Comparison of ENCODE assay signal across 8 cellular contexts in the genomic region with DNA sequence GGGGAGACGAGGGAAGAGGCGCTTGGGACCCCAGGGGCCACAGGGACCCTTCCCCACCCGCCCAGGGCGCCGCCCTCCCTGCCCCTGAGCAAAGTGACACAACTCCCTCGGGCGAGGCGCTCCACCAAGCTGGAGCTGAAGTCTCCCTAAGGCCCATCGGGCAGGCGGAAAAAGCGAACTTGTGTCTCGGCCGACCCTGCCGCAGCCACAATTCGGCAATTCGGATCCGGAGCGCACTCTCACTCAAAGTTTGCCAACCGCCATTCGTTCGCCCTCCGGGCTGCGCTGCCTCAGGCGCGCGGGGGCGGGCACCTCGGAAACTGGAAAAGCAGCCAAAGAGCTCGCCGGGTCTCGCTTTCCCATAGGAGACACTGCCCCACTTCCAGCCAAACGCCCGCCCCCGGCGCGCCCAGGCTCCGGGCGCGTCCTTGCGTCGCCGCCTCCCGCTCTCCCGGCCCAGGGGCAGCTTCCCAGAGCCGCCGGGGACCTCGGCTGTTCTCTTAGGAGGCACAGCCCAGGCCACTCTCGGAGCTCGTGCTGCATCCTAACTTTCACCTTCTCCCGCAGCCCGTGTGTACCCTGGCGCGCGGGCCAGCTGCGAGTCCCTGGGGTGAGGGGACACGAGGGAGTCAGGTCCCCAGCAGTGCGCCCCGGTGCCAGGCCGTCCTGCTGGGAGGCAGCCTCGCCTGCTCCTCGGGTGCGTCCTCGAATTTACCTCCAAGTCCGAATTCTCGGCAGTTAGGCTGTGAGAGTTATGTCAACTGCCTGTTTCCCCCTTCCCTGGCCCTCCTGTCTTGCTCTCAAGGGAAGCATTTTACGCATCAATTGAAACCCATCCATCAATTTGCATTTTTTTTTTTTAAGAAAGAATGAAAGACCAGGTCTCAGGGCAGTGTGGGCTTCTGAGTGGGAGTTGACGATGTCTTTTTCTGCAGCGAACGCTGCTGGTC. TPM values are rescaled to one million over a fixed set of nuclear protein-coding genes. Genes with fewer than 3 reads are reported as not detected.
A peak's percentile ranks its signal among the peaks of the same experiment; 100 is the strongest.
DNase-seq lines count a peak whose midpoint lies in the region; TF ChIP-seq lines count a peak whose summit lies in the region.

No MANE protein-coding gene starts in this region.

- H3K36me3 Mint-ChIP-seq in activated CD4-positive, alpha-beta T cell treated with anti-CD3 and anti-CD28 coated beads, Interleukin-2, amount 10 ng/mL, durations not matched to agents 7 days and 5 days (ENCODE audit: low read depth): peaks cover 4% of the 10 kb centered on the region

- H3K27me3 ChIP-seq in MG63 (no peaks in the 10 kb centered on the region), transverse colon (peaks cover 58% of the 10 kb centered on the region)

- CTCF ChIA-PET in activated CD4-positive, alpha-beta T cell treated with anti-CD3 and anti-CD28 coated beads, Interleukin-2, amount 10 ng/mL, durations not matched to agents 7 days and 5 days (lab: Charles Lee): no interaction called here

- POLR2A ChIA-PET in activated CD4-positive, alpha-beta T cell treated with anti-CD3 and anti-CD28 coated beads, Interleukin-2, amount 10 ng/mL, durations not matched to agents 7 days and 5 days (lab: Charles Lee): no interaction called here

- H3K4me3 ChIP-seq in MG63: peak overlapping the region; percentile 55
- peak overlapping the region; percentile 70 for H3K4me3 ChIP-seq in epithelial cell of proximal tubule (ENCODE audit: low read depth, low read length)
- H3K4me3 ChIP-seq in transverse colon: peak overlapping the region; percentile 60 to 95 (median 76)

- no peak for TF ChIP-seq CTCF in VCaP (conservative IDR thresholded peaks at IDR 0.05)
- TF ChIP-seq CTCF in epithelial cell of proximal tubule (conservative IDR thresholded peaks at IDR 0.05; ENCODE audit: low read depth, low read length): no peak
- no peak for TF ChIP-seq CTCF in transverse colon (IDR thresholded peaks at IDR 0.05)

- peak overlapping the region; percentile 56 for H3K4me3 Mint-ChIP-seq in activated CD4-positive, alpha-beta T cell treated with anti-CD3 and anti-CD28 coated beads, Interleukin-2, amount 10 ng/mL, durations not matched to agents 7 days and 5 days

- H3K36me3 ChIP-seq in MG63: peaks cover 4% of the 10 kb centered on the region
- no peaks in the 10 kb centered on the region for H3K36me3 ChIP-seq in transverse colon

- TF ChIP-seq POLR2A in transverse colon (IDR thresholded peaks at IDR 0.05): peak; percentile 45

- no peaks in the 10 kb centered on the region for H3K9me3 Mint-ChIP-seq in activated CD4-positive, alpha-beta T cell treated with anti-CD3 and anti-CD28 coated beads, Interleukin-2, amount 10 ng/mL, durations not matched to agents 7 days and 5 days

- H3K27ac ChIP-seq in VCaP (peak overlapping the region; percentile 77), transverse colon (peak overlapping the region; percentile 60 to 77 (median 70))

- WGBS in transverse colon (ENCODE audit: low coverage in 1 of 2), 2 donors: 0 to 1% methylated on average over 6 to 55 of the region's 69 CpGs

- intact Hi-C loops in transverse colon (cut with DNase I; ENCODE audit: low total_unique reads): loop anchor here (10.0 kb wide), 1 partner anchor 105 kb away; no protein-coding TSS in a partner anchor

- peaks cover 54% of the 10 kb centered on the region for H3K27me3 Mint-ChIP-seq in activated CD4-positive, alpha-beta T cell treated with anti-CD3 and anti-CD28 coated beads, Interleukin-2, amount 10 ng/mL, durations not matched to agents 7 days and 5 days

- H3K4me1 Mint-ChIP-seq in activated CD4-positive, alpha-beta T cell treated with anti-CD3 and anti-CD28 coated beads, Interleukin-2, amount 10 ng/mL, durations not matched to agents 7 days and 5 days: peaks cover 33% of the 10 kb centered on the region

- H3K9me3 ChIP-seq in MG63 (no peaks in the 10 kb centered on the region), transverse colon (no peaks in the 10 kb centered on the region)

- in situ Hi-C loops in transverse colon (cut with MboI; ENCODE audit: low pct_ligation_motif_present in 1 of 4, low pct_unique_long_range_greater_than_20kb in 1 of 4, low sequenced_read_pairs in 3 of 4): no loop called here

- TF ChIP-seq EP300 in transverse colon (IDR thresholded peaks at IDR 0.05; ENCODE audit: low read depth): no peak

- H3K27ac Mint-ChIP-seq in activated CD4-positive, alpha-beta T cell treated with anti-CD3 and anti-CD28 coated beads, Interleukin-2, amount 10 ng/mL, durations not matched to agents 7 days and 5 days: no peak overlapping the region

- peak; percentile 17 for DNase-seq in activated CD4-positive, alpha-beta T cell treated with anti-CD3 and anti-CD28 coated beads, Interleukin-2, amount 10 ng/mL, durations not matched to agents 7 days and 5 days
- DNase-seq in activated CD4-positive, alpha-beta T cell treated with anti-CD3 and anti-CD28 coated beads, Interleukin-2, amount 50 U/mL, for 4 hours: no peak
- peak; percentile 87 for DNase-seq in MG63
- no peak for DNase-seq in epithelial cell of proximal tubule (ENCODE audit: low read depth)
- DNase-seq in middle frontal gyrus (ENCODE audit: extremely low spot score, low spot score): peak; percentile 48
- DNase-seq in transverse colon: peak; percentile 61
- no peak for DNase-seq in SKM-1 treated with dmso at 0.1 percent for 144 hours (lab: John Stamatoyannopoulos, UW; ENCODE audit: unreplicated experiment)

- H3K4me1 ChIP-seq in transverse colon: peaks cover 10 to 46% (median 33%) of the 10 kb centered on the region in 4 donors

RNA-seq across cellular contexts. Expression of gene KCTD1, which starts 1.4 kb away (rescaled TPM):
- 1 to 10 TPM; 4.2 to 5.3 TPM for total RNA-seq in activated CD4-positive, alpha-beta T cell treated with anti-CD3 and anti-CD28 coated beads, Interleukin-2, amount 10 ng/mL, durations not matched to agents 7 days and 5 days
- 10.6 and 14.5 TPM in 2 replicates for total RNA-seq in MG63 (2014; rRNA removed; shearing (Covaris generic); ENCODE audit: low replicate concordance)
- total RNA-seq in epithelial cell of proximal tubule: 24.2 and 40.2 TPM in 2 replicates
- 10 to 100 TPM in 3 of 4 donors, 1 to 10 TPM in 1; 9.0 to 42.3 (median 13.5) TPM for total RNA-seq in transverse colon

Comparison
In these comparisons a context has a peak if more than half of its experiments do, and no peak if none do; other contexts are left out.
1. DNase-seq: peak in activated CD4-positive, alpha-beta T cell treated with anti-CD3 and anti-CD28 coated beads, Interleukin-2, amount 10 ng/mL, durations not matched to agents 7 days and 5 days (single experiment), MG63 (single experiment), middle frontal gyrus (single experiment) and transverse colon (single experiment); none in activated CD4-positive, alpha-beta T cell treated with anti-CD3 and anti-CD28 coated beads, Interleukin-2, amount 50 U/mL, for 4 hours (0 of 2), epithelial cell of proximal tubule (single experiment) and SKM-1 treated with dmso at 0.1 percent for 144 hours (single experiment).
2. Peak in every context shown above with its lines, with median percentiles within 50 percentile points of each other: H3K4me3 ChIP-seq.